In the genomic region with DNA sequence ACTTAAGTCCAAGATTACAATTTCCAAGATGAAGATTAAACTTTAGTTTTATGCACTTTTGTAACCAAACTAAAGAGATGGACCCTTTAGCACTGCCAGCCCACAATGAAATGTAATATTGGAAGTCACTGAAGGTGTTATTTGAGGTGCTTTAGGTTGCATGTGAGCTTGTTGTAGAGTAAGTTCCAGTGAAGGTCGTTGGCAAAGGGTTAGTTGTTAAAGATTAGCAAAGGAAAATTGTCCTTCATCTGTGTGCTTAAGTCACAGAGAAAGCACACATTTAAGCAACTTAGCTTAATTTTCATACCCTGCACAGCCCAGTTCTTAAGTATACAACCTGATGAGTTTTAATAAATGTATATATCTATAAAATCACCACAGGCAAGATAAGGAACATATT, we compare ENCODE assay signal across 1 cellular context.
TF ChIP-seq lines count a peak whose summit lies in the region.

No MANE protein-coding gene starts in this region.

TF ChIP-seq in IMR-90, 13 proteins besides CTCF, POLR2A, EP300 and RAD21 (continued from another document):
- TF ChIP-seq BHLHE40 (IDR thresholded peaks at IDR 0.05; ENCODE audit: low read depth, low read length) = no peak
- TF ChIP-seq RCOR1 (IDR thresholded peaks at IDR 0.05; ENCODE audit: insufficient replicate concordance, low read length) = no peak
- TF ChIP-seq MAZ (IDR thresholded peaks at IDR 0.05; ENCODE audit: borderline replicate concordance, low read depth, low read length) = no peak
- no peak for TF ChIP-seq MAFK (IDR thresholded peaks at IDR 0.05; ENCODE audit: low read depth, low read length)
- TF ChIP-seq MXI1 (IDR thresholded peaks at IDR 0.05; ENCODE audit: borderline replicate concordance, low read depth, low read length) = no peak
- TF ChIP-seq, protein P1, sequence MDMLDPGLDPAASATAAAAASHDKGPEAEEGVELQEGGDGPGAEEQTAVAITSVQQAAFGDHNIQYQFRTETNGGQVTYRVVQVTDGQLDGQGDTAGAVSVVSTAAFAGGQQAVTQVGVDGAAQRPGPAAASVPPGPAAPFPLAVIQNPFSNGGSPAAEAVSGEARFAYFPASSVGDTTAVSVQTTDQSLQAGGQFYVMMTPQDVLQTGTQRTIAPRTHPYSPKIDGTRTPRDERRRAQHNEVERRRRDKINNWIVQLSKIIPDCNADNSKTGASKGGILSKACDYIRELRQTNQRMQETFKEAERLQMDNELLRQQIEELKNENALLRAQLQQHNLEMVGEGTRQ (IDR thresholded peaks at IDR 0.05; ENCODE audit: low read depth, low read length) = no peak
- TF ChIP-seq CEBPB (IDR thresholded peaks at IDR 0.05; ENCODE audit: low read depth, low read length) = no peak
- TF ChIP-seq CHD1 (IDR thresholded peaks at IDR 0.05; ENCODE audit: low read depth, low read length) = no peak
- TF ChIP-seq FOS (IDR thresholded peaks at IDR 0.05; ENCODE audit: low read depth, low read length) = no peak
- no peak for TF ChIP-seq NFE2L2 (IDR thresholded peaks at IDR 0.05; ENCODE audit: low read depth, low read length)
